Comparison of ENCODE assay signal across 21 cellular contexts in the genomic region with DNA sequence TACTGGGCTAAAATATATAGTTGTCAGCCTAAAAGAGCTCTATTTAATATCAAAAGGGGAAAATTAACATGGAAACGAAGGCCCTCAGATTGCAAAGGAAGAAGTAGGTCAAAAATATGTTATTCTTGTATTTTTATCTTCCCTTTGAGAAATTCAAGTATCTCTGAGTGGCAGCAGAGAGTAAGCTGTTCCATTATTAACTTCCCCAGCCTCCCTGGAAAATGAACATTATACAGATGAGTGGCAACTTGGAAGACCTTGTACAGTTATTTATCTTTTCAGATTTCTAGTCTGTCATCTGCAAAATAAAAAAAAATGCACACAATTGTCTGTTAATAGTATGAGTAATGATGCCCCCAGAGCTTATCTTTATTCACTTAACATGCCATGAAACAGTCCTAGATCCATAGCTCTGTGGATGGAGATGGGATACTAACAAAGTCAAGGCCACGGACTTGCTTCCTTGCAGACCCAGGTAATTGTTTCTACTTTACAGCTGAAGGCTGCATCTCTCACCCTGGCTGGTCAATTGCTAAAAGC.
"Had no signal": no experiment of that assay in that cellular context is flagged by ENCODE, and none has a peak within 500 bp of the region (broad histone marks: within the 10 kb centered on the region; RNA-seq: fewer than 3 reads in every experiment).

No MANE protein-coding gene starts in this region.

- H3K4me2 ChIP-seq: KMS-11 had no signal

- H3K4me3 Mint-ChIP-seq: activated CD8-positive, alpha-beta T cell treated with anti-CD3 and anti-CD28 coated beads for 36 hours; activated naive CD4-positive, alpha-beta T cell treated with anti-CD3 and anti-CD28 coated beads, Interleukin-2, amount 10 ng/mL, durations not matched to agents 7 days and 5 days; activated naive CD8-positive, alpha-beta T cell treated with anti-CD3 and anti-CD28 coated beads, Interleukin-2, amount 10 ng/mL, durations not matched to agents 7 days and 5 days; T-helper 1 cell treated with Interleukin-12 subunit alpha and Interleukin-12 subunit beta and Interleukin-4 antibody, amounts not matched to agents 30 μg/mL and 1 μg/mL, for 36 hours had no signal

- H3K4me1 Mint-ChIP-seq: activated naive CD4-positive, alpha-beta T cell treated with anti-CD3 and anti-CD28 coated beads, Interleukin-2, amount 10 ng/mL, durations not matched to agents 7 days and 5 days; activated naive CD8-positive, alpha-beta T cell treated with anti-CD3 and anti-CD28 coated beads, Interleukin-2, amount 10 ng/mL, durations not matched to agents 7 days and 5 days had no signal

- H3K4me1 ChIP-seq: adrenal gland had no signal

- H3K36me3 Mint-ChIP-seq: activated naive CD4-positive, alpha-beta T cell treated with anti-CD3 and anti-CD28 coated beads, Interleukin-2, amount 10 ng/mL, durations not matched to agents 7 days and 5 days; activated naive CD8-positive, alpha-beta T cell treated with anti-CD3 and anti-CD28 coated beads, Interleukin-2, amount 10 ng/mL, durations not matched to agents 7 days and 5 days had no signal

- H3K4me3 ChIP-seq: adrenal gland had no signal

- ATAC-seq: activated CD4-positive, CD25-positive, alpha-beta regulatory T cell treated with anti-CD3 and anti-CD28 coated beads, Interleukin-2, amount 50 U/mL, for 24 hours; activated CD8-positive, alpha-beta T cell treated with anti-CD3 and anti-CD28 coated beads for 36 hours; activated T-cell treated with anti-CD3 and anti-CD28 coated beads, Interleukin-2, amount 50 U/mL, for 72 hours had no signal

- H3K36me3 ChIP-seq: adrenal gland had no signal

- DNase-seq: activated CD4-positive, alpha-beta T cell treated with anti-CD3 and anti-CD28 coated beads for 4 hours; activated CD8-positive, alpha-beta memory T cell treated with anti-CD3 and anti-CD28 coated beads, Interleukin-2, amount 50 U/mL, for 4 hours; activated CD8-positive, alpha-beta T cell treated with anti-CD3 and anti-CD28 coated beads for 36 hours; activated gamma-delta T cell treated with Interleukin-2 at 50 U/mL for 16 hours; activated naive CD4-positive, alpha-beta T cell treated with anti-CD3 and anti-CD28 coated beads, Interleukin-2, amount 10 ng/mL, durations not matched to agents 7 days and 5 days; activated naive CD8-positive, alpha-beta T cell treated with anti-CD3 and anti-CD28 coated beads, Interleukin-2, amount 10 ng/mL, durations not matched to agents 7 days and 5 days; activated T-cell treated with anti-CD3 and anti-CD28 coated beads, Interleukin-2, amount 50 U/mL, for 72 hours; adrenal gland; anterior cingulate cortex; central memory CD4-positive, alpha-beta T cell; MV-4-11; NCI-H1092 treated with DMSO at 0.1 percent for 48 hours; NCI-H1436; NCI-H1694 treated with DMSO at 0.1 percent for 48 hours; NCI-H2081; NCI-H510A treated with DMSO at 0.1 percent for 48 hours; NCI-H69 had no signal

- H3K9ac ChIP-seq: KMS-11 had no signal

- H3K27ac Mint-ChIP-seq: activated CD8-positive, alpha-beta T cell treated with anti-CD3 and anti-CD28 coated beads for 36 hours; activated naive CD4-positive, alpha-beta T cell treated with anti-CD3 and anti-CD28 coated beads, Interleukin-2, amount 10 ng/mL, durations not matched to agents 7 days and 5 days; activated naive CD8-positive, alpha-beta T cell treated with anti-CD3 and anti-CD28 coated beads, Interleukin-2, amount 10 ng/mL, durations not matched to agents 7 days and 5 days; activated T-cell treated with anti-CD3 and anti-CD28 coated beads, Interleukin-2, amount 50 U/mL, for 72 hours; activated T-helper 2 cell treated with anti-CD3 and anti-CD28 coated beads, Interferon-gamma antibody, Interleukin-2, Interleukin-4, amounts not matched to agents 10 μg/mL and 5 μg/mL and 100 μg/mL, durations not matched to agents 14 hours and 24 hours and 36 hours; T-helper 1 cell treated with Interleukin-12 subunit alpha and Interleukin-12 subunit beta and Interleukin-4 antibody, amounts not matched to agents 30 μg/mL and 1 μg/mL, for 36 hours had no signal

- H3K27me3 Mint-ChIP-seq: activated naive CD4-positive, alpha-beta T cell treated with anti-CD3 and anti-CD28 coated beads, Interleukin-2, amount 10 ng/mL, durations not matched to agents 7 days and 5 days had no signal

- H3K27me3 ChIP-seq: adrenal gland had no signal

- H3K9me3 ChIP-seq: adrenal gland had no signal

- H3K27ac ChIP-seq: adrenal gland, KMS-11 had no signal

- H3K9me3 Mint-ChIP-seq: activated T-helper 2 cell treated with anti-CD3 and anti-CD28 coated beads, Interferon-gamma antibody, Interleukin-2, Interleukin-4, amounts not matched to agents 10 μg/mL and 5 μg/mL and 100 μg/mL, durations not matched to agents 14 hours and 24 hours and 36 hours; T-helper 1 cell treated with Interleukin-12 subunit alpha and Interleukin-12 subunit beta and Interleukin-4 antibody, amounts not matched to agents 30 μg/mL and 1 μg/mL, for 36 hours had no signal
